In the genomic region with DNA sequence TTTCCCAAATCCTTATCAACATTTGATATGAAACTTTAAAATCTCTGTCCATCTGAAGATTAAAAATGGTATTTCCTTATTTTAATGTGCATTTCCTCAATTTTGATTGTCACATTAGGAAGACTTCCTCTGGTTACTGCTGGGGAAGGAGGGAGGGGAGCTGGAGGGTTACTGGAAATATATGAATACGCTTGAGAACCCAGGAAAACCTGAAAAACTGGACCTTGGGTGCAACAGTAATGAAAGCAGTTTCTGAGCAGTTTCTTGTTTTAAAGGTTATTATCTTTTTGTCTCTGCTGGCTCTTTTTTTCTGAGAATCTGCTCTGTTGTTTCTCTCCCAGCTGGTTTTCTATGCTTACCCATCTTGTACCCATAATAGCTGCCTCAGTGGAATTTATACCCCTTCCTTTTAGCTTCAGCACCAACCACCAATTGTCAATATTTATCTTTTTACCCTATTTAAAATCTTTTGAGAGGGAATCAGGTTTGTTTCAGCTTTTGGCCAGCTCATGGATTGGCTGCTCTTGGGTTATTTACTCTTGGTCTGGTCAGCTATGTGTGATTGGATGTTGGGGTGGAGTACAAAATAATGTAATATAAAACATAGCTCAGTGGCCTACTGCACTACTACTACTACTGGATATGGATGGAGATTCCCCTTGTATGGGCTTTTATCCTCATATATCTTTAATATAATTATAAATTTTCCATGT, we compare ENCODE assay signal across 28 cellular contexts.
A peak's percentile ranks its signal among the peaks of the same experiment; 100 is the strongest.
DNase-seq lines count a peak whose midpoint lies in the region; ATAC-seq and TF ChIP-seq lines count a peak whose summit lies in the region.
"Had no signal": no experiment of that assay in that cellular context is flagged by ENCODE, and none has a peak within 500 bp of the region (broad histone marks: within the 10 kb centered on the region; RNA-seq: fewer than 3 reads in every experiment).

No MANE protein-coding gene starts in this region.

- no peaks in the 10 kb centered on the region for H3K27me3 ChIP-seq in hepatocyte
- H3K27me3 ChIP-seq in psoas muscle (ENCODE audit: insufficient read depth in 3 of 3, low read length in 2 of 3): no peaks in the 10 kb centered on the region
- no peaks in the 10 kb centered on the region for H3K27me3 ChIP-seq in stomach
- H3K27me3 ChIP-seq: adrenal gland, BLaER1, esophagus muscularis mucosa, foreskin keratinocyte, SJCRH30, transverse colon had no signal

- no peak for TF ChIP-seq POLR2A in stomach (IDR thresholded peaks at IDR 0.05)

- no peaks in the 10 kb centered on the region for H3K36me3 ChIP-seq in hepatocyte (replicated peaks; ENCODE audit: insufficient read depth, low read depth)
- no peaks in the 10 kb centered on the region for H3K36me3 ChIP-seq in psoas muscle (ENCODE audit: insufficient read depth in 1 of 2, low read depth in 1 of 2)
- H3K36me3 ChIP-seq in stomach: no peaks in the 10 kb centered on the region
- H3K36me3 ChIP-seq: adrenal gland, BLaER1, esophagus muscularis mucosa, SJCRH30, transverse colon, WERI-Rb-1 had no signal

- no peak for ATAC-seq in psoas muscle
- ATAC-seq: activated CD8-positive, alpha-beta T cell treated with anti-CD3 and anti-CD28 coated beads, Interleukin-2, amount 10 ng/mL, durations not matched to agents 7 days and 5 days; foreskin keratinocyte; stimulated activated effector memory CD8-positive, alpha-beta T cell treated with anti-CD3 and anti-CD28 coated beads, Interleukin-12 subunit alpha, Interleukin-12 subunit beta, amount 100 ng/mL, for 72 hours had no signal

- no peaks in the 10 kb centered on the region for H3K9me3 ChIP-seq in hepatocyte (ENCODE audit: low read depth)
- peaks cover 6% of the 10 kb centered on the region for H3K9me3 ChIP-seq in psoas muscle
- H3K9me3 ChIP-seq in stomach: no peaks in the 10 kb centered on the region
- H3K9me3 ChIP-seq: adrenal gland, esophagus muscularis mucosa, SJCRH30, transverse colon had no signal

- intact Hi-C loops in psoas muscle (cut with DNase I) (loop anchor here in 1 of 2 donors (5.0 kb wide), 1 partner anchor 62 kb away; no protein-coding TSS in a partner anchor), posterior cingulate gyrus (cut with DNase I) (no loop called here), stomach (cut with DNase I; ENCODE audit: low total_unique reads) (no loop called here)

- no peaks in the 10 kb centered on the region for H3K9me2 ChIP-seq in hepatocyte (replicated peaks; ENCODE audit: insufficient read depth)

- no peak overlapping the region for H3K4me3 ChIP-seq in hepatocyte
- no peak overlapping the region for H3K4me3 ChIP-seq in psoas muscle
- H3K4me3 ChIP-seq in stomach: no peak overlapping the region
- H3K4me3 ChIP-seq: adrenal gland, BLaER1, esophagus muscularis mucosa, GM23248, SJCRH30, transverse colon had no signal

- TF ChIP-seq CTCF in hepatocyte (IDR thresholded peaks at IDR 0.05; ENCODE audit: poor library complexity) (no peak), psoas muscle (IDR thresholded peaks at IDR 0.05) (no peak), stomach (IDR thresholded peaks at IDR 0.05) (no peak)

- H2AFZ ChIP-seq in hepatocyte: no peak overlapping the region
- H2AFZ ChIP-seq: GM23248, parathyroid adenoma had no signal

- peaks cover 10% of the 10 kb centered on the region for H3K4me1 ChIP-seq in hepatocyte (ENCODE audit: insufficient read depth)
- peaks cover 57% of the 10 kb centered on the region for H3K4me1 ChIP-seq in psoas muscle
- peaks cover 6 to 28% (median 16%) of the 10 kb centered on the region in 4 donors for H3K4me1 ChIP-seq in stomach
- H3K4me1 ChIP-seq: BLaER1, foreskin keratinocyte, parathyroid adenoma, SJCRH30 had no signal

- TF ChIP-seq EP300 in stomach (IDR thresholded peaks at IDR 0.05): no peak

- peak; percentile 9 for DNase-seq in GDM1 (lab: John Stamatoyannopoulos, UW)
- peak; percentile 91 for DNase-seq in NCI-H748 (lab: John Stamatoyannopoulos, UW; ENCODE audit: unreplicated experiment)
- DNase-seq in hepatocyte (ENCODE audit: low spot score): peak; percentile 22
- DNase-seq in psoas muscle: no peak
- DNase-seq in H4 (ENCODE audit: low spot score): no peak
- no peak for DNase-seq in posterior cingulate gyrus
- DNase-seq in stomach: no peak
- no peak for DNase-seq in A172 (ENCODE audit: low spot score)
- DNase-seq: activated CD4-positive, alpha-beta T cell treated with anti-CD3 and anti-CD28 coated beads for 4 hours; activated CD8-positive, alpha-beta T cell treated with anti-CD3 and anti-CD28 coated beads, Interleukin-2, amount 10 ng/mL, durations not matched to agents 7 days and 5 days; activated naive CD4-positive, alpha-beta T cell treated with anti-CD3 and anti-CD28 coated beads, Interleukin-2, amount 10 ng/mL, durations not matched to agents 7 days and 5 days; adrenal gland; DMS79; foreskin keratinocyte; NCI-H1105 treated with DMSO at 0.1 percent for 48 hours; NCI-H187 treated with DMSO at 0.1 percent for 48 hours; RPMI8226; SJCRH30; stimulated activated CD4-positive, alpha-beta T cell treated with anti-CD3 and anti-CD28 coated beads, Interleukin-15, amount 100 ng/mL, for 24 hours; SW 1271; T-helper 9 cell; transverse colon; WERI-Rb-1 had no signal

- 92% methylated on average over 1 of the region's 1 CpG for WGBS in hepatocyte (ENCODE audit: low lambda C conversion rate, missing lambda C conversion rate)
- WGBS in psoas muscle, 3 donors: 78 to 86% (median 82%) methylated on average over 1 of the region's 1 CpG
- 41 to 61% (median 49%) methylated on average over 1 of the region's 1 CpG for WGBS in stomach, 5 donors

- H3K27ac ChIP-seq in hepatocyte (no peak overlapping the region), psoas muscle (peak overlapping the region; percentile 84), stomach (no peak overlapping the region)
- H3K27ac ChIP-seq: adrenal gland, BLaER1, esophagus muscularis mucosa, foreskin keratinocyte, GM23248, parathyroid adenoma, SJCRH30, WERI-Rb-1 had no signal

- H3K79me2 ChIP-seq in hepatocyte: peaks cover 15% of the 10 kb centered on the region
- H3K79me2 ChIP-seq: parathyroid adenoma had no signal

- no peak overlapping the region for H3K4me2 ChIP-seq in hepatocyte
- H3K4me2 ChIP-seq: BLaER1 had no signal

- no peaks in the 10 kb centered on the region for H4K20me1 ChIP-seq in hepatocyte (ENCODE audit: insufficient read depth, poor library complexity, severe bottlenecking)
- H4K20me1 ChIP-seq: BLaER1 had no signal

Comparison
In these comparisons a context has a peak if more than half of its experiments do, and no peak if none do; other contexts are left out.
1. DNase-seq: peak in GDM1 (single experiment), NCI-H748 (single experiment) and hepatocyte (single experiment); none in psoas muscle (0 of 2), H4 (single experiment), posterior cingulate gyrus (0 of 10), stomach (single experiment) and A172 (single experiment).